Comparison of ENCODE assay signal across 2 cellular contexts in the genomic region with DNA sequence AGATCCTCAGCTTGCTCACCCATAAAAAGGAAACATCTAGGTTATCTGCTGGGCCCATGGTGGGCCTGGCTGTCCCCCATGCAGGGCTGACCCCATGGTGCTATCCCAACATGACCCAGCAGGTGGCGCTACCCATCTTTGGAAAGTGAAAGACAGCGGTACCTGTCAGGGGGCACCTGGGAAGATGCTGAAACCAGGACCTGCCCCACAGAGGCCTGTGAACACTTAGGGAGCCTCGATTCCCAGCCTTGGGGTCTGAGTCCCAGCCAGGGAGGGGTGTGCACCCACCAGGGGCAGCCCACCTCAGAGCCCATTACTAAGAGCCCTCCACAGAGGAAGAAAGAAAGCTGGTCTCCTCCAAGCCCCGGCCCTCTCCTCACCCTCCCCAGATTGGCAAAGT.
A peak's percentile ranks its signal among the peaks of the same experiment; 100 is the strongest.
TF ChIP-seq lines count a peak whose summit lies in the region.

No MANE protein-coding gene starts in this region.

TF ChIP-seq in GM12891, 5 proteins besides CTCF, POLR2A, EP300 and RAD21:
- TF ChIP-seq PAX5 (IDR thresholded peaks at IDR 0.05; ENCODE audit: insufficient read depth, low read length, severe bottlenecking) = no peak
- no peak for TF ChIP-seq SPI1 (IDR thresholded peaks at IDR 0.05; ENCODE audit: low read depth, low read length)
- TF ChIP-seq POLR2AphosphoS5 (IDR thresholded peaks at IDR 0.05; ENCODE audit: low read depth, low read length) = no peak
- no peak for TF ChIP-seq POU2F2 (IDR thresholded peaks at IDR 0.05; ENCODE audit: low read depth, low read length)
- TF ChIP-seq TAF1 (IDR thresholded peaks at IDR 0.05; ENCODE audit: low read depth, low read length) = no peak
TF ChIP-seq in GM12891: peak in this region for 0.

TF ChIP-seq in H1, 55 proteins besides CTCF, POLR2A, EP300 and RAD21:
- no peak for TF ChIP-seq JUND (IDR thresholded peaks at IDR 0.05; ENCODE audit: low read length)
- 0 out of 4 replicates have a peak, but pooled peaks of 1 of the 2 experiments have one; percentile 42 for TF ChIP-seq SIN3A (conservative IDR thresholded peaks at IDR 0.05 in 1 of 2, IDR thresholded peaks at IDR 0.05 in 1 of 2; ENCODE audit: low read depth in 1 of 2, low read length in 2 of 2)
